In the genomic region with DNA sequence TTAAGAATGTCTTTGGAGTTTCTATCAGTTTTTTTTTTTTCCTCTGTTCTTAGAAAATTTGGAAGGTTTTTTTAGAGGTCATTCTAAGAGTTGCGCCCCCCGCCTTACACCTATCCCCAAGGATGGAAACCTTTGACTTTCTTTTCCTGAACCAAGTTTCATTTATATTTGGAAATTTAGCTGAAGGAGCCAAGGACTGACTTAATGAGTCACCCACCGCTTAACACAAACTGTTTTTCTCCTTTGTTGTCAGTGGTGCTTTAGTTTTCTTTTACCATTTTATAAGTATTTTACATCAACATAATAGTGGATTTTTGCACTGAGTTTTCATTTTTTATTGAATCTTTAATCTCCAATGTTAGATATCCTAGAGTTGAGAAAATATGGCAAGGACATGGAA, we compare ENCODE assay signal across 16 cellular contexts. TPM values are rescaled to one million over a fixed set of nuclear protein-coding genes. Genes with fewer than 3 reads are reported as not detected.
DNase-seq lines count a peak whose midpoint lies in the region; ATAC-seq and TF ChIP-seq lines count a peak whose summit lies in the region.
"Had no signal": no experiment of that assay in that cellular context is flagged by ENCODE, and none has a peak within 500 bp of the region (broad histone marks: within the 10 kb centered on the region; RNA-seq: fewer than 3 reads in every experiment).

No MANE protein-coding gene starts in this region.

- H3K9me3 Mint-ChIP-seq in activated T-cell treated with anti-CD3 and anti-CD28 coated beads, Interleukin-2, amount 50 U/mL, for 24 hours, result peaks cover 10% of the 10 kb centered on the region
- H3K9me3 Mint-ChIP-seq in type B pancreatic cell (peaks cover 24% of the 10 kb centered on the region), immature natural killer cell (no peaks in the 10 kb centered on the region)

- H3K4me3 ChIP-seq in RWPE2 (ENCODE audit: severe bottlenecking) (no peak overlapping the region), smooth muscle cell (no peak overlapping the region)

- 92% methylated on average over 3 of the region's 3 CpGs for WGBS in smooth muscle cell (ENCODE audit: low lambda C conversion rate)

- H3K4me1 ChIP-seq in RWPE2 (ENCODE audit: insufficient read depth, poor library complexity, severe bottlenecking), result peaks cover 34% of the 10 kb centered on the region
- H3K4me1 ChIP-seq in smooth muscle cell (ENCODE audit: low read depth), result peaks cover 16% of the 10 kb centered on the region

- H3K27ac Mint-ChIP-seq in activated T-cell treated with anti-CD3 and anti-CD28 coated beads, Interleukin-2, amount 50 U/mL, for 24 hours, result peak overlapping the region; percentile 0
- H3K27ac Mint-ChIP-seq in type B pancreatic cell, result no peak overlapping the region
- H3K27ac Mint-ChIP-seq in immature natural killer cell, result peak overlapping the region in 1 of 6 donors; percentile 0

- peaks cover 77% of the 10 kb centered on the region for H3K4me1 Mint-ChIP-seq in activated T-cell treated with anti-CD3 and anti-CD28 coated beads, Interleukin-2, amount 50 U/mL, for 24 hours (ENCODE audit: low read depth)
- H3K4me1 Mint-ChIP-seq in type B pancreatic cell (ENCODE audit: unreplicated experiment), result peaks cover 21% of the 10 kb centered on the region
- peaks cover 86 to 91% of the 10 kb centered on the region in 2 donors for H3K4me1 Mint-ChIP-seq in immature natural killer cell

- H3K9ac ChIP-seq in smooth muscle cell (ENCODE audit: low read depth), result no peak overlapping the region

- no peaks in the 10 kb centered on the region for H3K36me3 ChIP-seq in RWPE2 (ENCODE audit: low read depth)
- no peaks in the 10 kb centered on the region for H3K36me3 ChIP-seq in smooth muscle cell (ENCODE audit: low read depth)

- no peak for DNase-seq in activated T-cell treated with anti-CD3 and anti-CD28 coated beads, Interleukin-2, amount 50 U/mL, for 24 hours
- DNase-seq in activated T-cell treated with anti-CD3 and anti-CD28 coated beads for 4 hours (no peak), RWPE2 (ENCODE audit: low spot score) (no peak), epithelial cell of prostate (ENCODE audit: low read depth, low spot score) (no peak), smooth muscle cell (lab: John Stamatoyannopoulos, UW; ENCODE audit: unreplicated experiment) (no peak), type B pancreatic cell (ENCODE audit: extremely low spot score, unreplicated experiment) (no peak), immature natural killer cell (no peak)
- DNase-seq in activated effector memory CD4-positive, alpha-beta T cell treated with Interleukin-2 at 50 U/mL for 16 hours, result no peak
- DNase-seq: KBM-7; NCI-H1092; NCI-H1694; NCI-H69; NK-92 treated with Interleukin-12 subunit alpha and Interleukin-12 subunit beta, amount 100 ng/mL, for 24 hours had no signal

- H3K9me3 ChIP-seq in RWPE2 (ENCODE audit: severe bottlenecking), result no peaks in the 10 kb centered on the region
- no peaks in the 10 kb centered on the region for H3K9me3 ChIP-seq in smooth muscle cell (replicated peaks; ENCODE audit: low read depth)

- H3K79me2 ChIP-seq in smooth muscle cell (ENCODE audit: low read depth), result peaks cover 90% of the 10 kb centered on the region

- no peaks in the 10 kb centered on the region for H3F3A ChIP-seq in smooth muscle cell (ENCODE audit: low read depth)

- H3K27me3 Mint-ChIP-seq in activated T-cell treated with anti-CD3 and anti-CD28 coated beads, Interleukin-2, amount 50 U/mL, for 24 hours, result no peaks in the 10 kb centered on the region
- H3K27me3 Mint-ChIP-seq in type B pancreatic cell, result no peaks in the 10 kb centered on the region
- peaks cover 0 to 1% (median 0%) of the 10 kb centered on the region in 3 donors for H3K27me3 Mint-ChIP-seq in immature natural killer cell (ENCODE audit: low read depth in 3 of 3)

- H3K4me2 ChIP-seq in smooth muscle cell, result peak overlapping the region; percentile 20

- peaks cover 32% of the 10 kb centered on the region for H3K36me3 Mint-ChIP-seq in activated T-cell treated with anti-CD3 and anti-CD28 coated beads, Interleukin-2, amount 50 U/mL, for 24 hours (ENCODE audit: low read depth)
- H3K36me3 Mint-ChIP-seq in type B pancreatic cell, result peaks cover 43% of the 10 kb centered on the region
- H3K36me3 Mint-ChIP-seq in immature natural killer cell, result peaks cover 0 to 4% (median 0%) of the 10 kb centered on the region in 3 donors

- ATAC-seq in RWPE2 (ENCODE audit: low read depth), result no peak

- peaks cover 43% of the 10 kb centered on the region for H4K20me1 ChIP-seq in smooth muscle cell (ENCODE audit: low read depth)

- H3K27ac ChIP-seq in RWPE2 (ENCODE audit: poor library complexity, severe bottlenecking), result peak overlapping the region; percentile 83
- H3K27ac ChIP-seq in epithelial cell of prostate, result peak overlapping the region; percentile 57
- H3K27ac ChIP-seq in smooth muscle cell (ENCODE audit: low read depth), result peak overlapping the region; percentile 29
- H3K27ac ChIP-seq: 22Rv1, C4-2B, HL-60 had no signal

- no peak overlapping the region for H3K4me3 Mint-ChIP-seq in activated T-cell treated with anti-CD3 and anti-CD28 coated beads, Interleukin-2, amount 50 U/mL, for 24 hours
- no peak overlapping the region for H3K4me3 Mint-ChIP-seq in type B pancreatic cell
- no peak overlapping the region for H3K4me3 Mint-ChIP-seq in immature natural killer cell

- H2AFZ ChIP-seq in smooth muscle cell (ENCODE audit: low read depth), result no peak overlapping the region

- H3K27me3 ChIP-seq in RWPE2 (ENCODE audit: insufficient read depth, poor library complexity, severe bottlenecking) (no peaks in the 10 kb centered on the region), smooth muscle cell (ENCODE audit: low read depth) (no peaks in the 10 kb centered on the region)

- TF ChIP-seq CTCF in RWPE2 (IDR thresholded peaks at IDR 0.05; ENCODE audit: poor library complexity, severe bottlenecking) (no peak), smooth muscle cell (IDR thresholded peaks at IDR 0.05; ENCODE audit: borderline replicate concordance, insufficient read depth, poor library complexity, severe bottlenecking) (no peak), type B pancreatic cell (conservative IDR thresholded peaks at IDR 0.05) (no peak)

RNA-seq across cellular contexts. Expression of a gene that starts 25.3 kb away (rescaled TPM):
- total RNA-seq in smooth muscle cell (30.7 and 31.4 TPM in 2 replicates), type B pancreatic cell (ENCODE audit: low replicate concordance) (49.9 and 52.0 TPM in 2 replicates)
- polyA plus RNA-seq in smooth muscle cell (12.0 and 13.2 TPM in 2 replicates), immature natural killer cell (10 to 100 TPM in 1 of 3 donors, 1 to 10 TPM in 2; 9.6 to 12.1 (median 9.8) TPM)

Comparison
In these comparisons a context has a peak if more than half of its experiments do, and no peak if none do; other contexts are left out.
1. H3K27ac ChIP-seq: peak in every context shown above with its lines; median percentile 83 in RWPE2; 57 in epithelial cell of prostate; 29 in smooth muscle cell.